9 cellular contexts compared by ENCODE assay signal in the genomic region with DNA sequence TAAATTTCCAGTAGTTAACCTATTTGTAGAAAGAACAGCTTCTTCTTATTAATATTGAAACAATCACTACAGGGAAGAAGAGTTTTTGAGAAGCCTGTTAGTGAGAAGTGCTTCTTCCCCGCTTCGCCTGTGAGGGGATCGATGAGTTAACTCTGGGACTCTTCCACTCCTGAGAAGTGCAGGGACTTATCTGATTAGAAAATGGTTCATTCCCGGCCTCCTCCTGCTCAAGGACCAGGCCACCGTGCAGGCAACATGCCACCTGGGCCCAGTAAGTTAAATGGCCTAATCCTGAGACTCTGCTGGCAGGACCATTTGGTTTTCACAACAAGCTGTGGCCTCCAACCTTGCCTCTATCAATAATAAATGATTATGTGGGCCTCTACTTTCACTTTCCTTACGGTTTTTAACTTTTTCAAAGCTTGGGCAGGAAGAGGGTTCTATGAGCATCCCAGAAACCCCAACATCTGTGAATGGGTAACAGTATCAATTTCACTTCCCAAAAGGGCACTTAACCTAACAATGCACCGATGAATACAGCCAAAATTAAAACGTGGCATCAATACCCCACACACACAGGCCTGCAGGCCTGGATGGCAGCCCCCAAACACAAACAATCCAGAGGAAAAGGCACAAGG. TPM values are rescaled to one million over a fixed set of nuclear protein-coding genes. Genes with fewer than 3 reads are reported as not detected.
DNase-seq lines count a peak whose midpoint lies in the region; ATAC-seq, FAIRE-seq and TF ChIP-seq lines count a peak whose summit lies in the region.
"Had no signal": no experiment of that assay in that cellular context is flagged by ENCODE, and none has a peak within 500 bp of the region (broad histone marks: within the 10 kb centered on the region; RNA-seq: fewer than 3 reads in every experiment).

No MANE protein-coding gene starts in this region.

- no peak for TF ChIP-seq EP300 in K562 (IDR thresholded peaks at IDR 0.05; ENCODE audit: low read length)

- POLR2A ChIA-PET in K562 (lab: Yijun Ruan, JAX), result interaction anchor here (0.5 kb wide), 1 partner anchor 34 kb away, joined by 3 read pairs; no protein-coding TSS in a partner anchor

- no peaks in the 10 kb centered on the region for H4K20me1 ChIP-seq in K562 (replicated peaks; ENCODE audit: control insufficient read depth, insufficient read depth, low read length)

- no peak for DNase-seq in K562 (ENCODE audit: extremely low read depth in 1 of 4, low spot score in 3 of 4)
- DNase-seq in H4 (ENCODE audit: low spot score), result no peak
- no peak for DNase-seq in activated gamma-delta T cell treated with Interleukin-2 at 50 U/mL for 16 hours
- DNase-seq in pons (ENCODE audit: low spot score), result no peak

- no peaks in the 10 kb centered on the region for H3K9me3 ChIP-seq in K562 (replicated peaks; ENCODE audit: control insufficient read depth, insufficient read depth, low read depth, low read length)

- 10% methylated on average over 8 of the region's 8 CpGs for WGBS in K562 (ENCODE audit: insufficient coverage, low coverage, missing lambda C conversion rate)

- intact Hi-C loops in K562 (cut with micrococcal nuclease), result no loop called here

- ATAC-seq in GM18909 (IDR thresholded peaks at IDR 0.05; ENCODE audit: poor library complexity, unreplicated experiment) (peak; percentile 51), HG03103 (IDR thresholded peaks at IDR 0.05; ENCODE audit: low read depth, unreplicated experiment) (peak; percentile 43), K562 (no peak)
- ATAC-seq: GM23338 had no signal

- no peak for FAIRE-seq in K562 (lab: Jason Lieb, UNC)

- no TSS peak for BruUV-seq in K562 (replicated peaks; lab: Mats Ljungman, UMichigan)

- H3K9ac ChIP-seq in K562 (ENCODE audit: insufficient read depth in 1 of 2, low read depth in 2 of 2, low read length in 2 of 2), result no peak overlapping the region

- in situ Hi-C loops in K562 (cut with MboI), result no loop called here

- H3K27ac ChIP-seq in K562 (ENCODE audit: extremely low read depth, low read depth, low read length), result no peak overlapping the region

- H3K36me3 ChIP-seq in K562 (ENCODE audit: control insufficient read depth, insufficient read depth, low read length), result no peaks in the 10 kb centered on the region

- H3K4me1 ChIP-seq in K562 (replicated peaks in 1 of 2; ENCODE audit: control insufficient read depth in 2 of 2, insufficient read depth in 2 of 2, low read length in 2 of 2), result no peaks in the 10 kb centered on the region; a peak in 1 of 5 replicates

- H3K79me2 ChIP-seq in K562 (ENCODE audit: control insufficient read depth, insufficient read depth, low read length), result no peaks in the 10 kb centered on the region

- H3K4me2 ChIP-seq in K562 (ENCODE audit: insufficient read depth, low read length), result no peak overlapping the region
- H3K4me2 ChIP-seq: GM23338 had no signal

- peak overlapping the region; percentile 13; the same call in 1 of the 2 replicates for H3K4me3 ChIP-seq in GM08714 (ENCODE audit: low read length)
- no peak overlapping the region for H3K4me3 ChIP-seq in K562
- H3K4me3 ChIP-seq: GM23338, lung had no signal

- CTCF ChIA-PET in K562 (lab: Yijun Ruan, JAX; ENCODE audit: low intra/inter-chr PET ratio), result no interaction called here

- H2AFZ ChIP-seq in K562 (ENCODE audit: low read depth, low read length), result no peak overlapping the region
- H2AFZ ChIP-seq: GM23338 had no signal

- no peak for TF ChIP-seq CTCF in K562 (IDR thresholded peaks at IDR 0.05 in 2 of 3, conservative IDR thresholded peaks at IDR 0.05 in 1 of 3; ENCODE audit: insufficient read depth in 2 of 3, low read depth in 1 of 3, low read length in 3 of 3)

- no peak for TF ChIP-seq POLR2A in K562 (conservative IDR thresholded peaks at IDR 0.05)

- H3K27me3 ChIP-seq in K562 (ENCODE audit: control insufficient read depth in 2 of 2, insufficient read depth in 2 of 2, low read length in 2 of 2), result no peaks in the 10 kb centered on the region; a peak in 1 of 5 replicates

- TF ChIP-seq RAD21 in K562 (CRISPR knock-in tag; conservative IDR thresholded peaks at IDR 0.05 in 1 of 2, IDR thresholded peaks at IDR 0.05 in 1 of 2), result no peak

- no peaks in the 10 kb centered on the region for H3K9me1 ChIP-seq in K562 (ENCODE audit: control insufficient read depth, insufficient read depth, low read length)

TF ChIP-seq in K562, 482 proteins besides CTCF, POLR2A, EP300 and RAD21:
- TF ChIP-seq, protein P1, sequence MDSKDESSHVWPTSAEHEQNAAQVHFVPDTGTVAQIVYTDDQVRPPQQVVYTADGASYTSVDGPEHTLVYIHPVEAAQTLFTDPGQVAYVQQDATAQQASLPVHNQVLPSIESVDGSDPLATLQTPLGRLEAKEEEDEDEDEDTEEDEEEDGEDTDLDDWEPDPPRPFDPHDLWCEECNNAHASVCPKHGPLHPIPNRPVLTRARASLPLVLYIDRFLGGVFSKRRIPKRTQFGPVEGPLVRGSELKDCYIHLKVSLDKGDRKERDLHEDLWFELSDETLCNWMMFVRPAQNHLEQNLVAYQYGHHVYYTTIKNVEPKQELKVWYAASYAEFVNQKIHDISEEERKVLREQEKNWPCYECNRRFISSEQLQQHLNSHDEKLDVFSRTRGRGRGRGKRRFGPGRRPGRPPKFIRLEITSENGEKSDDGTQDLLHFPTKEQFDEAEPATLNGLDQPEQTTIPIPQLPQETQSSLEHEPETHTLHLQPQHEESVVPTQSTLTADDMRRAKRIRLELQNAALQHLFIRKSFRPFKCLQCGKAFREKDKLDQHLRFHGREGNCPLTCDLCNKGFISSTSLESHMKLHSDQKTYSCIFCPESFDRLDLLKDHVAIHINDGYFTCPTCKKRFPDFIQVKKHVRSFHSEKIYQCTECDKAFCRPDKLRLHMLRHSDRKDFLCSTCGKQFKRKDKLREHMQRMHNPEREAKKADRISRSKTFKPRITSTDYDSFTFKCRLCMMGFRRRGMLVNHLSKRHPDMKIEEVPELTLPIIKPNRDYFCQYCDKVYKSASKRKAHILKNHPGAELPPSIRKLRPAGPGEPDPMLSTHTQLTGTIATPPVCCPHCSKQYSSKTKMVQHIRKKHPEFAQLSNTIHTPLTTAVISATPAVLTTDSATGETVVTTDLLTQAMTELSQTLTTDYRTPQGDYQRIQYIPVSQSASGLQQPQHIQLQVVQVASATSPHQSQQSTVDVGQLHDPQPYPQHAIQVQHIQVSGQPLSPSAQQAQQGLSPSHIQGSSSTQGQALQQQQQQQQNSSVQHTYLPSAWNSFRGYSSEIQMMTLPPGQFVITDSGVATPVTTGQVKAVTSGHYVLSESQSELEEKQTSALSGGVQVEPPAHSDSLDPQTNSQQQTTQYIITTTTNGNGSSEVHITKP (IDR thresholded peaks at IDR 0.05; ENCODE audit: partially characterized antibody), result peak; percentile 68
- TF ChIP-seq PHF20 (IDR thresholded peaks at IDR 0.05; ENCODE audit: partially characterized antibody), result no peak
- no peak for TF ChIP-seq BHLHE40 (IDR thresholded peaks at IDR 0.05; ENCODE audit: low read length)
TF ChIP-seq in K562: peak in this region for 1.

RNA-seq across cellular contexts. Expression of a gene that starts 33.1 kb away (rescaled TPM):
- 0.09 TPM in 1 of 2 replicates, not detected in the other for total RNA-seq in K562 (2011; cell fraction: chromatin; rRNA removed; ENCODE audit: low replicate concordance)
- total RNA-seq in K562 (2011; cell fraction: nucleolus; rRNA removed), result not detected in 2 replicates
- total RNA-seq in K562 (2011; cell fraction: nucleoplasm; rRNA removed), result not detected in 2 replicates
- total RNA-seq in K562 (2014; rRNA removed) (0.09 and 0.12 TPM in 2 replicates), K562 (2014; rRNA removed; fragmentation: Illumina TruSeq; extraction: Trizol) (0.03 and 0.04 TPM in 2 replicates), K562 (2015; rRNA removed; fragmentation: Illumina TruSeq; extraction: Trizol) (0.04 TPM in 1 of 2 replicates, not detected in the other), K562 (2021) (0.07 and 0.22 TPM in 2 replicates)
- polyA plus RNA-seq in K562 (2011; rRNA removed) (not detected in 2 replicates), K562 (2014; fragmentation: Illumina TruSeq; extraction: Trizol) (0.04 TPM in 1 of 2 replicates, not detected in the other), K562 (2014; fragmentation: Nextera tagmentation; extraction: Ambion mirVana) (not detected), K562 (2014; rRNA removed) (0.01 TPM in 1 of 2 replicates, not detected in the other)
- 0.01 TPM in 1 of 2 replicates, not detected in the other for polyA plus RNA-seq in K562 (2011; cell fraction: cytosol; rRNA removed)
- not detected in 2 replicates for polyA plus RNA-seq in K562 (2011; cell fraction: nucleus; rRNA removed)
- 0.01 and 1.2 TPM in 2 replicates for polyA plus RNA-seq in K562 (2012)
- polyA minus RNA-seq in K562 (2011; rRNA and poly(A)+ RNA removed), result not detected in 2 replicates
- not detected in 2 replicates for polyA minus RNA-seq in K562 (2011; cell fraction: cytosol; rRNA and poly(A)+ RNA removed)
- polyA minus RNA-seq in K562 (2011; cell fraction: nucleus; rRNA and poly(A)+ RNA removed), result not detected in 2 replicates
- 7.5 and 10.6 TPM in 2 replicates for total RNA-seq in H4 (2014; rRNA removed; shearing (Covaris generic))
